ENCODE assay signal across 29 cellular contexts in genomic region chr6:12479885-12480284, GRCh38.
A peak's percentile ranks its signal among the peaks of the same experiment; 100 is the strongest.
DNase-seq lines count a peak whose midpoint lies in the region; ATAC-seq, FAIRE-seq and TF ChIP-seq lines count a peak whose summit lies in the region.
"Had no signal": no experiment of that assay in that cellular context is flagged by ENCODE, and none has a peak within 500 bp of the region (broad histone marks: within the 10 kb centered on the region; RNA-seq: fewer than 3 reads in every experiment).

No MANE protein-coding gene starts in this region.

- no peak for TF ChIP-seq POLR2A in endothelial cell of umbilical vein (IDR thresholded peaks at IDR 0.05; ENCODE audit: low read depth, low read length)

- DNase-seq in A172 (ENCODE audit: low spot score) (peak; percentile 30), EL (peak; percentile 59), SJSA1 (ENCODE audit: low read depth in 1 of 2, low spot score in 2 of 2) (peak in 1 of 2 experiments; percentile 72), endothelial cell of umbilical vein (ENCODE audit: low read depth, low spot score) (peak; percentile 16), T-cell (no peak), NK-92 (lab: John Stamatoyannopoulos, UW; ENCODE audit: unreplicated experiment) (no peak), Right ventricle myocardium inferior (ENCODE audit: missing footprints) (no peak)
- DNase-seq in activated naive CD8-positive, alpha-beta T cell treated with anti-CD3 and anti-CD28 coated beads, Interleukin-2, amount 50 U/mL, for 24 hours: no peak
- DNase-seq: 8988T; activated CD4-positive, alpha-beta T cell treated with anti-CD3 and anti-CD28 coated beads, Interleukin-2, amount 50 U/mL, for 48 hours; activated naive CD4-positive, alpha-beta T cell treated with anti-CD3 and anti-CD28 coated beads for 36 hours; activated T-cell treated with anti-CD3 and anti-CD28 coated beads, Interleukin-2, amount 50 U/mL, for 48 hours; adrenal gland; DMS53; foreskin melanocyte; GDM1; heart left ventricle; NCI-H1092; NCI-H187; NCI-H2171 treated with DMSO at 0.1 percent for 48 hours; PC-3; stimulated activated naive CD8-positive, alpha-beta T cell treated with anti-CD3 and anti-CD28 coated beads, Interleukin-15, Interleukin-2, amounts not matched to agents 100 U/mL and 50 U/mL, for 24 hours; testis had no signal

- H3K9ac ChIP-seq in endothelial cell of umbilical vein (replicated peaks; ENCODE audit: extremely low read depth, insufficient read depth, low read length): no peak overlapping the region

- H3K4me1 Mint-ChIP-seq in T-cell: peaks cover 6 to 13% (median 7%) of the 10 kb centered on the region in 3 donors
- peaks cover 12% of the 10 kb centered on the region for H3K4me1 Mint-ChIP-seq in activated naive CD8-positive, alpha-beta T cell treated with anti-CD3 and anti-CD28 coated beads, Interleukin-2, amount 50 U/mL, for 24 hours

- CTCF ChIA-PET in endothelial cell of umbilical vein (lab: Charles Lee) (interaction anchor here (0.8 to 1.5 kb wide), 2 partner anchors 24 to 124 kb away, joined by 3 to 4 read pairs; no protein-coding TSS in a partner anchor), T-cell (lab: Charles Lee) (no interaction called here)

- H4K20me1 ChIP-seq in endothelial cell of umbilical vein (replicated peaks; ENCODE audit: control insufficient read depth, extremely low read depth, insufficient read depth, low read length): no peaks in the 10 kb centered on the region

- H3K4me1 ChIP-seq in SJSA1 (replicated peaks) (peaks cover 49% of the 10 kb centered on the region), endothelial cell of umbilical vein (ENCODE audit: control insufficient read depth, extremely low read depth, insufficient read depth, low read length) (peaks cover 53% of the 10 kb centered on the region)
- H3K4me1 ChIP-seq: breast epithelium, right atrium auricular region, testis had no signal

- no TSS peak for BruUV-seq in endothelial cell of umbilical vein (replicated peaks; lab: Mats Ljungman, UMichigan)

- H3K4me3 ChIP-seq in SJSA1: no peak overlapping the region
- no peak overlapping the region for H3K4me3 ChIP-seq in endothelial cell of umbilical vein (replicated peaks in 1 of 3; ENCODE audit: insufficient read depth in 1 of 3, low read depth in 1 of 3, low read length in 3 of 3)
- H3K4me3 ChIP-seq: adrenal gland, breast epithelium, heart left ventricle, right atrium auricular region, smooth muscle cell, testis had no signal

- H3K4me3 Mint-ChIP-seq in T-cell: no peak overlapping the region
- H3K4me3 Mint-ChIP-seq in activated naive CD8-positive, alpha-beta T cell treated with anti-CD3 and anti-CD28 coated beads, Interleukin-2, amount 50 U/mL, for 24 hours: no peak overlapping the region
- H3K4me3 Mint-ChIP-seq: activated naive CD4-positive, alpha-beta T cell treated with anti-CD3 and anti-CD28 coated beads for 36 hours; B cell had no signal

- H3K27me3 Mint-ChIP-seq in T-cell: peaks cover 0 to 8% of the 10 kb centered on the region in 2 donors
- H3K27me3 Mint-ChIP-seq in activated naive CD8-positive, alpha-beta T cell treated with anti-CD3 and anti-CD28 coated beads, Interleukin-2, amount 50 U/mL, for 24 hours: peaks cover 2% of the 10 kb centered on the region
- H3K27me3 Mint-ChIP-seq: B cell had no signal

- ATAC-seq in T-cell (replicated peaks in 1 of 4) (no peak), Right ventricle myocardium inferior (no peak)
- no peak for ATAC-seq in activated naive CD8-positive, alpha-beta T cell treated with anti-CD3 and anti-CD28 coated beads, Interleukin-2, amount 50 U/mL, for 24 hours
- ATAC-seq: activated CD4-positive, CD25-positive, alpha-beta regulatory T cell treated with anti-CD3 and anti-CD28 coated beads, Interleukin-2, amount 50 U/mL, for 24 hours; heart left ventricle; PC-3; stimulated activated naive CD8-positive, alpha-beta T cell treated with anti-CD3 and anti-CD28 coated beads, Interleukin-15, Interleukin-2, amounts not matched to agents 100 U/mL and 50 U/mL, for 24 hours had no signal

- no peaks in the 10 kb centered on the region for H3K27me3 ChIP-seq in SJSA1 (replicated peaks)
- no peaks in the 10 kb centered on the region for H3K27me3 ChIP-seq in endothelial cell of umbilical vein (ENCODE audit: control insufficient read depth in 2 of 2, insufficient read depth in 2 of 2, low read length in 2 of 2)
- H3K27me3 ChIP-seq: adrenal gland, breast epithelium, heart left ventricle, right atrium auricular region, testis had no signal

- no peaks in the 10 kb centered on the region for H3K9me1 ChIP-seq in endothelial cell of umbilical vein (replicated peaks; ENCODE audit: control insufficient read depth, extremely low read depth, insufficient read depth, low read length)

- dilution Hi-C loops in endothelial cell of umbilical vein (cut with MboI; ENCODE audit: extremely low pct_ligation_motif_present, low sequenced_read_pairs): loop anchor here (25.0 kb wide), 2 partner anchors 107 to 193 kb away; partner anchors contain the start of gene EDN1

- no peak for TF ChIP-seq CTCF in endothelial cell of umbilical vein (IDR thresholded peaks at IDR 0.05; ENCODE audit: extremely low read depth in 1 of 2, insufficient read depth in 1 of 2, low read depth in 1 of 2, low read length in 2 of 2)

- H2AFZ ChIP-seq in endothelial cell of umbilical vein (ENCODE audit: low read depth, low read length): peak overlapping the region; percentile 4

- no peak for FAIRE-seq in endothelial cell of umbilical vein (lab: Jason Lieb, UNC)
- FAIRE-seq: keratinocyte had no signal

- H3K79me2 ChIP-seq in endothelial cell of umbilical vein (ENCODE audit: control insufficient read depth, insufficient read depth, low read length): no peaks in the 10 kb centered on the region

- POLR2A ChIA-PET in endothelial cell of umbilical vein (lab: Charles Lee): no interaction called here
- POLR2A ChIA-PET in T-cell (lab: Charles Lee): no interaction called here

- peak overlapping the region; percentile 39 for H3K27ac ChIP-seq in SJSA1
- no peak overlapping the region for H3K27ac ChIP-seq in endothelial cell of umbilical vein (ENCODE audit: insufficient read depth, low read depth, low read length)
- H3K27ac ChIP-seq: adrenal gland, breast epithelium, heart left ventricle, right atrium auricular region, testis had no signal

- intact Hi-C loops in endothelial cell of umbilical vein (cut with micrococcal nuclease) (loop anchor here (5.0 to 10.0 kb wide), 3 partner anchors 168 to 893 kb away; no protein-coding TSS in a partner anchor), Right ventricle myocardium inferior (cut with DNase I) (no loop called here)

- H3K36me3 ChIP-seq in SJSA1 (no peaks in the 10 kb centered on the region; the same call in 1 of the 2 replicates), endothelial cell of umbilical vein (ENCODE audit: control insufficient read depth in 2 of 2, extremely low read depth in 1 of 2, insufficient read depth in 2 of 2, low read length in 2 of 2) (no peaks in the 10 kb centered on the region)
- H3K36me3 ChIP-seq: adrenal gland, breast epithelium, heart left ventricle, right atrium auricular region had no signal

- H3K9me3 Mint-ChIP-seq in T-cell: no peaks in the 10 kb centered on the region
- no peaks in the 10 kb centered on the region for H3K9me3 Mint-ChIP-seq in activated naive CD8-positive, alpha-beta T cell treated with anti-CD3 and anti-CD28 coated beads, Interleukin-2, amount 50 U/mL, for 24 hours
- H3K9me3 Mint-ChIP-seq: activated naive CD4-positive, alpha-beta T cell treated with anti-CD3 and anti-CD28 coated beads for 36 hours had no signal

- H3K4me2 ChIP-seq in endothelial cell of umbilical vein (ENCODE audit: insufficient read depth, low read length): no peak overlapping the region
- H3K4me2 ChIP-seq: smooth muscle cell had no signal

- H3K9me3 ChIP-seq in SJSA1 (replicated peaks): no peaks in the 10 kb centered on the region
- no peaks in the 10 kb centered on the region for H3K9me3 ChIP-seq in endothelial cell of umbilical vein (replicated peaks; ENCODE audit: control insufficient read depth, insufficient read depth, low read length)
- H3K9me3 ChIP-seq: adrenal gland, breast epithelium, heart left ventricle, right atrium auricular region, testis had no signal

- H3K36me3 Mint-ChIP-seq in T-cell: no peaks in the 10 kb centered on the region
- no peaks in the 10 kb centered on the region for H3K36me3 Mint-ChIP-seq in activated naive CD8-positive, alpha-beta T cell treated with anti-CD3 and anti-CD28 coated beads, Interleukin-2, amount 50 U/mL, for 24 hours (ENCODE audit: low read depth)

- H3K27ac Mint-ChIP-seq in T-cell: no peak overlapping the region
- H3K27ac Mint-ChIP-seq in activated naive CD8-positive, alpha-beta T cell treated with anti-CD3 and anti-CD28 coated beads, Interleukin-2, amount 50 U/mL, for 24 hours: no peak overlapping the region
- H3K27ac Mint-ChIP-seq: activated naive CD4-positive, alpha-beta T cell treated with anti-CD3 and anti-CD28 coated beads for 36 hours; B cell had no signal

TF ChIP-seq in endothelial cell of umbilical vein, 7 proteins besides CTCF, POLR2A, EP300 and RAD21:
- TF ChIP-seq JUN (IDR thresholded peaks at IDR 0.05; ENCODE audit: borderline replicate concordance, insufficient read depth, insufficient read length, low read depth): no peak
- TF ChIP-seq GATA2 (IDR thresholded peaks at IDR 0.05; ENCODE audit: insufficient read depth, insufficient read length, low read depth, low read length): no peak
- no peak for TF ChIP-seq MAX (IDR thresholded peaks at IDR 0.05; ENCODE audit: insufficient read depth, insufficient read length)
- TF ChIP-seq FOS (IDR thresholded peaks at IDR 0.05; ENCODE audit: borderline replicate concordance, insufficient read depth, low read length): no peak
- TF ChIP-seq EZH2 (IDR thresholded peaks at IDR 0.05; ENCODE audit: borderline replicate concordance, low read depth, low read length, severe bottlenecking): no peak
- TF ChIP-seq MYC (IDR thresholded peaks at IDR 0.05; ENCODE audit: low read depth, low read length): no peak
- no peak for TF ChIP-seq POLR2AphosphoS5 (IDR thresholded peaks at IDR 0.05; ENCODE audit: insufficient read depth, low read depth, low read length)

Comparison
In these comparisons a context has a peak if more than half of its experiments do, and no peak if none do; other contexts are left out.
1. DNase-seq: peak in A172 (single experiment), EL (single experiment) and endothelial cell of umbilical vein (single experiment); none in T-cell (0 of 34), activated naive CD8-positive, alpha-beta T cell treated with anti-CD3 and anti-CD28 coated beads, Interleukin-2, amount 50 U/mL, for 24 hours (single experiment), NK-92 (single experiment) and Right ventricle myocardium inferior (single experiment).